8 cellular contexts compared by ENCODE assay signal in genomic region chr2:169452080-169452479, GRCh38. TPM values are rescaled to one million over a fixed set of nuclear protein-coding genes. Genes with fewer than 3 reads are reported as not detected.
DNase-seq lines count a peak whose midpoint lies in the region; ATAC-seq lines count a peak whose summit lies in the region.

No MANE protein-coding gene starts in this region.

- H3K9me3 Mint-ChIP-seq in immature natural killer cell: no peaks in the 10 kb centered on the region

- no peaks in the 10 kb centered on the region for H3K4me1 ChIP-seq in right cardiac atrium (ENCODE audit: control insufficient read depth, insufficient read depth, low read length)

- no peak overlapping the region for H3K27ac ChIP-seq in right cardiac atrium (ENCODE audit: low read length)

- H3K27me3 ChIP-seq in right cardiac atrium (ENCODE audit: control insufficient read depth, insufficient read depth): no peaks in the 10 kb centered on the region

- H3K4me1 Mint-ChIP-seq in immature natural killer cell: no peaks in the 10 kb centered on the region

- intact Hi-C loops in right cardiac atrium (cut with DNase I): no loop called here

- peaks cover 0 to 6% (median 2%) of the 10 kb centered on the region in 3 donors for H3K27me3 Mint-ChIP-seq in immature natural killer cell (ENCODE audit: low read depth in 3 of 3)

- H3K4me3 ChIP-seq in right cardiac atrium (ENCODE audit: low read length): no peak overlapping the region

- no peaks in the 10 kb centered on the region for H3K9me3 ChIP-seq in right cardiac atrium (ENCODE audit: control insufficient read depth, low read length)

- peak; percentile 59 to 66 for ATAC-seq in right cardiac atrium
- ATAC-seq in HG02840 (IDR thresholded peaks at IDR 0.05; ENCODE audit: low FRiP score, unreplicated experiment): no peak
- no peak for ATAC-seq in GM19452 (IDR thresholded peaks at IDR 0.05; ENCODE audit: unreplicated experiment)

- H3K27ac Mint-ChIP-seq in immature natural killer cell: no peak overlapping the region

- no peak overlapping the region for H3K4me3 Mint-ChIP-seq in immature natural killer cell

- H3K36me3 Mint-ChIP-seq in immature natural killer cell: no peaks in the 10 kb centered on the region

- DNase-seq in EH (ENCODE audit: low read depth): peak; percentile 64
- DNase-seq in LoVo (ENCODE audit: low spot score): peak; percentile 51
- DNase-seq in SKM-1 treated with dmso at 0.1 percent for 144 hours (lab: John Stamatoyannopoulos, UW; ENCODE audit: unreplicated experiment): peak; percentile 44
- no peak for DNase-seq in right cardiac atrium
- no peak for DNase-seq in hypothalamus (lab: John Stamatoyannopoulos, UW)
- no peak for DNase-seq in immature natural killer cell

RNA-seq across cellular contexts. Expression of gene BBS5, which starts 27.2 kb away (rescaled TPM):
- 1 to 10 TPM; 8.3 to 9.6 (median 8.9) TPM for total RNA-seq in right cardiac atrium
- 8.0 TPM for polyA plus RNA-seq in right cardiac atrium
- polyA plus RNA-seq in immature natural killer cell: under 1 TPM in 2 of 3 donors, not detected in 1; 0.51 to 0.69 TPM

RNA-seq across cellular contexts. Expression of gene KLHL41, which starts 57.4 kb away (rescaled TPM):
- total RNA-seq in right cardiac atrium: 100 to 1,000 TPM in 1 of 4 donors, 10 to 100 TPM in 3; 82.1 to 165 (median 88.6) TPM
- polyA plus RNA-seq in right cardiac atrium: 62.2 TPM
- not detected for polyA plus RNA-seq in immature natural killer cell

Comparison
In these comparisons a context has a peak if more than half of its experiments do, and no peak if none do; other contexts are left out.
1. DNase-seq: peak in EH (single experiment), LoVo (single experiment) and SKM-1 treated with dmso at 0.1 percent for 144 hours (single experiment); none in right cardiac atrium (0 of 3), hypothalamus (0 of 51) and immature natural killer cell (0 of 3).
2. ATAC-seq: peak in right cardiac atrium (2 of 2); none in HG02840 (single experiment) and GM19452 (single experiment).
3. RNA of gene KLHL41, which starts 57.4 kb away (polyA plus RNA-seq): 62.2 TPM in right cardiac atrium (single experiment); not detected in immature natural killer cell; every median in the first group is over 10 times any median in the second.